In the genomic region with DNA sequence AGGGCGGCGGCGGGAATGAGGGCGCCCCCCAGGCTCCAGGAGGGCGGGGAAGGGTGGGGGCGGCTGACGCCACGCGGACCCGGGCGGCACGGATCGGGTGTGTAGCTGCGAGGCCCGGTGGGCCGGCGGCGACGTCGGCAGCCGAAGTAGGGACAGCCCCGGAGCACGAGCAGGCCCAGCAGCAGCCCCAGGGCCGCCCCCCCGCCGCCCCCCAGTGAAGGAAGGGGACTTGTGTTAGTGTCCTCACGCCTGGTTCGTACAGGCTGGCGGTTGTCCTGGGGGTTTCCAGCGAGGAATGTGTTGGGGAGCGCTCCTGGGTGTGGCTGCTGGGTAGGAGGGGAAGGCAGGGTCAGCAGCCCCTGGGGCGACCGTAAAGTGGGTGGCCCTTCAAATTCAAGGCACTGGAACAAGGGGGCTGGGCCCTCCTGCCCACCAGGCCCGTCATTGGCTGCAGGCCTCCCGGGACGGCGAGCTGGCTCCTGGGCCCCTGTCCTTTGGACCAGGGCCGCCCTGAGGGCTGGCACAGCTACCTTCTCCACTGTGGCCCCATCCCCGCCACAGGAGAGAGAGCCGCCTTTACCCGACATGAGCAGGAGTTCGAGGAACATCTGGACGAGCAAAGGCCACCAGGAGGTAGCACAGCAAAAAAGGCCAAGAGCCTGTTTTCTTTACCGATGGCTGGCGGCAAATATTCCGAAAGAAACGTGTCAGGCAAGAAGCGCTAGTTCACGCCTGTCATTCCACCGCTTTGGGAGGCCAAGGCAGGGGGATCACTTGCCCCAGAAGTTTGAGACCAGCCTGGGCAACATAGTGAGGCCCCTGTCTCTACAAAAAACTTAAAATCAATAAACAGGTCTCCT, we compare ENCODE assay signal across 8 cellular contexts. TPM values are rescaled to one million over a fixed set of nuclear protein-coding genes. Genes with fewer than 3 reads are reported as not detected.
DNase-seq lines count a peak whose midpoint lies in the region; ATAC-seq and TF ChIP-seq lines count a peak whose summit lies in the region.

No MANE protein-coding gene starts in this region.

- WGBS in spleen, 5 donors: 15 to 32% (median 17%) methylated on average over 21 to 50 of the region's 50 CpGs

- peak overlapping the region; percentile 36 for H3K27ac ChIP-seq in iPS-20b (ENCODE audit: low read length)
- H3K27ac ChIP-seq in spleen: peak overlapping the region; percentile 89 to 98 (median 95)

- intact Hi-C loops in spleen (cut with DNase I; ENCODE audit: low total_unique reads): loop anchor here (5.0 to 10.0 kb wide), 2 partner anchors 32 to 515 kb away; no protein-coding TSS in a partner anchor

- no peak for ATAC-seq in GM18502 (IDR thresholded peaks at IDR 0.05; ENCODE audit: poor library complexity, unreplicated experiment)

- H3K27me3 ChIP-seq in iPS-20b (ENCODE audit: insufficient read depth, low read length) (peaks cover 8% of the 10 kb centered on the region), spleen (replicated peaks in 1 of 7) (peaks cover 0 to 2% (median 0%) of the 10 kb centered on the region in 7 donors)

- DNase-seq in stimulated activated CD4-positive, alpha-beta T cell treated with anti-CD3 and anti-CD28 coated beads, Interleukin-4, amount 100 ng/mL, for 1 hour: peak; percentile 38
- DNase-seq in stimulated activated CD4-positive, alpha-beta T cell treated with anti-CD3 and anti-CD28 coated beads, Interleukin-2, amount 100 ng/mL, for 48 hours: no peak
- DNase-seq in LoVo (ENCODE audit: low spot score) (peak; percentile 50), astrocyte of the cerebellum (ENCODE audit: low read depth) (no peak), spleen (no peak), NCI-H2029 treated with DMSO at 0.1 percent for 48 hours (lab: John Stamatoyannopoulos, UW) (no peak)

- H3K9me3 ChIP-seq in iPS-20b (ENCODE audit: insufficient read depth, low read depth, low read length): no peaks in the 10 kb centered on the region
- H3K9me3 ChIP-seq in spleen: no peaks in the 10 kb centered on the region

- TF ChIP-seq POLR2A in spleen (IDR thresholded peaks at IDR 0.05): no peak

- peak overlapping the region; percentile 87; the same call in 1 of the 2 replicates for H3K9ac ChIP-seq in iPS-20b (ENCODE audit: low read depth, low read length)

- H3K4me3 ChIP-seq in astrocyte of the cerebellum (ENCODE audit: low read depth, low read length) (peak overlapping the region; percentile 73), iPS-20b (ENCODE audit: low read length) (peak overlapping the region; percentile 71), spleen (peak overlapping the region; percentile 62 to 97 (median 92))

- no peak for TF ChIP-seq CTCF in astrocyte of the cerebellum (IDR thresholded peaks at IDR 0.05; ENCODE audit: low read depth, low read length, missing control alignments)
- TF ChIP-seq CTCF in spleen (IDR thresholded peaks at IDR 0.05 in 8 of 11, conservative IDR thresholded peaks at IDR 0.05 in 3 of 11): no peak

- H3K4me1 ChIP-seq in iPS-20b (ENCODE audit: insufficient read depth, low read length) (peaks cover 4% of the 10 kb centered on the region; the same call in 1 of the 2 replicates), spleen (peaks cover 22 to 64% (median 46%) of the 10 kb centered on the region in 6 donors)

- in situ Hi-C loops in astrocyte of the cerebellum (cut with HindIII; ENCODE audit: low sequenced_read_pairs): no loop called here

- H3K36me3 ChIP-seq in iPS-20b (ENCODE audit: insufficient read depth, low read depth, low read length) (0 out of 2 replicates have a peak, but pooled peaks cover 14% of the 10 kb centered on the region), spleen (peaks cover 0 to 24% (median 22%) of the 10 kb centered on the region in 6 donors)

RNA-seq across cellular contexts. Expression of a gene that starts 0.8 kb away (rescaled TPM):
- 10 to 100 TPM; 23.3 to 31.3 (median 25.8) TPM for total RNA-seq in spleen
- polyA plus RNA-seq in spleen: 10 to 100 TPM; 10.7 to 28.9 (median 14.8) TPM

RNA-seq across cellular contexts. Expression of a gene that starts 24.4 kb away (rescaled TPM):
- 10 to 100 TPM; 17.0 to 34.9 (median 26.5) TPM for total RNA-seq in spleen
- 1 to 10 TPM; 2.1 to 7.9 (median 2.4) TPM for polyA plus RNA-seq in spleen

Comparison
In these comparisons a context has a peak if more than half of its experiments do, and no peak if none do; other contexts are left out.
1. DNase-seq: peak in stimulated activated CD4-positive, alpha-beta T cell treated with anti-CD3 and anti-CD28 coated beads, Interleukin-4, amount 100 ng/mL, for 1 hour (single experiment) and LoVo (single experiment); none in stimulated activated CD4-positive, alpha-beta T cell treated with anti-CD3 and anti-CD28 coated beads, Interleukin-2, amount 100 ng/mL, for 48 hours (0 of 2), astrocyte of the cerebellum (single experiment), spleen (single experiment) and NCI-H2029 treated with DMSO at 0.1 percent for 48 hours (single experiment).
2. Peak in every context shown above with its lines, with median percentiles within 50 percentile points of each other: H3K4me3 ChIP-seq.